In genomic region chr7:39609462-39610149, GRCh38 we compare ENCODE assay signal across 8 cellular contexts. TPM values are rescaled to one million over a fixed set of nuclear protein-coding genes. Genes with fewer than 3 reads are reported as not detected.
DNase-seq lines count a peak whose midpoint lies in the region; ATAC-seq and TF ChIP-seq lines count a peak whose summit lies in the region.

No MANE protein-coding gene starts in this region.

- BruUV-seq in mammary epithelial cell (replicated peaks; lab: Mats Ljungman, UMichigan) (TSS peak; percentile 10), Caco-2 (replicated peaks; lab: Mats Ljungman, UMichigan) (no TSS peak)

- POLR2A ChIA-PET in CD8-positive, alpha-beta memory T cell (lab: Charles Lee) = no interaction called here
- POLR2A ChIA-PET in Caco-2 (lab: Charles Lee) = no interaction called here

- CTCF ChIA-PET in CD8-positive, alpha-beta memory T cell (lab: Charles Lee) = interaction anchor here (0.7 to 2.0 kb wide), 4 partner anchors 20 to 136 kb away, joined by 3 to 7 read pairs (median 4); no protein-coding TSS in a partner anchor
- CTCF ChIA-PET in mammary epithelial cell (lab: Charles Lee; ENCODE audit: low non-redundant PET) = interaction anchor here (0.6 to 0.7 kb wide), 2 partner anchors 29 to 30 kb away, joined by 3 read pairs; no protein-coding TSS in a partner anchor
- CTCF ChIA-PET in Caco-2 (lab: Charles Lee) = no interaction called here

- H3K27me3 Mint-ChIP-seq in CD8-positive, alpha-beta memory T cell = peaks cover 30 to 58% of the 10 kb centered on the region in 2 donors
- no peaks in the 10 kb centered on the region for H3K27me3 Mint-ChIP-seq in Caco-2 (ENCODE audit: insufficient read depth, unreplicated experiment)

- H4K20me1 ChIP-seq in mammary epithelial cell (ENCODE audit: insufficient read depth, low read length) = no peaks in the 10 kb centered on the region

- H3K36me3 ChIP-seq in CD8-positive, alpha-beta memory T cell (ENCODE audit: insufficient read depth, low read length) = no peaks in the 10 kb centered on the region
- no peaks in the 10 kb centered on the region for H3K36me3 ChIP-seq in mammary epithelial cell (ENCODE audit: insufficient read depth, low read length)
- no peaks in the 10 kb centered on the region for H3K36me3 ChIP-seq in right lobe of liver
- H3K36me3 ChIP-seq in uterus = no peaks in the 10 kb centered on the region
- no peaks in the 10 kb centered on the region for H3K36me3 ChIP-seq in prostate gland
- H3K36me3 ChIP-seq in Caco-2 (ENCODE audit: control insufficient read depth, insufficient read depth, low read length) = no peaks in the 10 kb centered on the region

- peak overlapping the region in 1 of 8 donors; percentile 57 for H3K27ac Mint-ChIP-seq in CD8-positive, alpha-beta memory T cell
- no peak overlapping the region for H3K27ac Mint-ChIP-seq in Caco-2 (ENCODE audit: unreplicated experiment)

- H3K4me1 ChIP-seq in CD8-positive, alpha-beta memory T cell (ENCODE audit: insufficient read depth, low read length) = peaks cover 23% of the 10 kb centered on the region
- H3K4me1 ChIP-seq in mammary epithelial cell (ENCODE audit: insufficient read depth, low read length) (peaks cover 55% of the 10 kb centered on the region), right lobe of liver (no peaks in the 10 kb centered on the region), uterus (no peaks in the 10 kb centered on the region), prostate gland (replicated peaks) (no peaks in the 10 kb centered on the region), Caco-2 (no peaks in the 10 kb centered on the region)

- TF ChIP-seq CTCF in mammary epithelial cell (conservative IDR thresholded peaks at IDR 0.05 in 1 of 2, IDR thresholded peaks at IDR 0.05 in 1 of 2; ENCODE audit: extremely low read depth in 1 of 2, insufficient read depth in 1 of 2, low read depth in 1 of 2, low read length in 2 of 2) = no peak
- no peak for TF ChIP-seq CTCF in right lobe of liver (IDR thresholded peaks at IDR 0.05)
- TF ChIP-seq CTCF in uterus (IDR thresholded peaks at IDR 0.05) = no peak
- no peak for TF ChIP-seq CTCF in prostate gland (IDR thresholded peaks at IDR 0.05)
- TF ChIP-seq CTCF in Caco-2 (IDR thresholded peaks at IDR 0.05; ENCODE audit: insufficient read depth in 1 of 2, low read depth in 1 of 2, low read length in 1 of 2, severe bottlenecking in 1 of 2, unreplicated experiment in 1 of 2) = no peak

- intact Hi-C loops in mammary epithelial cell (cut with micrococcal nuclease) (loop anchor here (2.0 kb wide), 1 partner anchor 13 kb away; the partner anchor contains the start of gene RALA), right lobe of liver (cut with DNase I) (no loop called here), uterus (cut with DNase I; ENCODE audit: low total_unique reads) (no loop called here), prostate gland (cut with DNase I) (no loop called here), Caco-2 (cut with micrococcal nuclease; ENCODE audit: unreplicated experiment) (no loop called here)

- H3K79me2 ChIP-seq in mammary epithelial cell (ENCODE audit: insufficient read depth, low read length) = no peaks in the 10 kb centered on the region

- DNase-seq in CD8-positive, alpha-beta memory T cell = peak in 1 of 5 donors; percentile 24
- no peak for DNase-seq in mammary epithelial cell
- DNase-seq in right lobe of liver = peak in 1 of 3 donors; percentile 35
- DNase-seq in uterus = no peak
- no peak for DNase-seq in prostate gland (ENCODE audit: low spot score)
- DNase-seq in NCI-H1105 treated with DMSO at 0.1 percent for 48 hours (lab: John Stamatoyannopoulos, UW) = no peak
- DNase-seq in Caco-2 = no peak

- H3K4me1 Mint-ChIP-seq in CD8-positive, alpha-beta memory T cell = peaks cover 11 to 36% (median 25%) of the 10 kb centered on the region in 3 donors
- peaks cover 7% of the 10 kb centered on the region for H3K4me1 Mint-ChIP-seq in Caco-2 (ENCODE audit: low read depth, unreplicated experiment)

- H3K4me3 ChIP-seq in CD8-positive, alpha-beta memory T cell (ENCODE audit: low read length) = peak overlapping the region; percentile 24
- H3K4me3 ChIP-seq in mammary epithelial cell (replicated peaks in 1 of 3; ENCODE audit: insufficient read depth in 1 of 3, low read depth in 2 of 3, low read length in 3 of 3) (peak overlapping the region in 1 of 3 experiments; percentile 16), right lobe of liver (peak overlapping the region in 1 of 3 donors; percentile 22), uterus (no peak overlapping the region), prostate gland (peak overlapping the region in 1 of 2 donors; percentile 19), Caco-2 (ENCODE audit: low read depth, low read length) (no peak overlapping the region)

- no peaks in the 10 kb centered on the region for H3K27me3 ChIP-seq in CD8-positive, alpha-beta memory T cell (ENCODE audit: insufficient read depth, low read length, poor library complexity, severe bottlenecking)
- H3K27me3 ChIP-seq in mammary epithelial cell (ENCODE audit: insufficient read depth, low read length) (no peaks in the 10 kb centered on the region), right lobe of liver (no peaks in the 10 kb centered on the region), uterus (no peaks in the 10 kb centered on the region), prostate gland (replicated peaks; ENCODE audit: insufficient read depth) (no peaks in the 10 kb centered on the region), Caco-2 (replicated peaks; ENCODE audit: control insufficient read depth, insufficient read depth, low read length) (no peaks in the 10 kb centered on the region; the same call in 1 of the 2 replicates)

- ATAC-seq in HG03175 (IDR thresholded peaks at IDR 0.05; ENCODE audit: unreplicated experiment) (peak; percentile 40), right lobe of liver (peak; percentile 38 to 67 (median 64))

- H3K9me3 Mint-ChIP-seq in CD8-positive, alpha-beta memory T cell = no peaks in the 10 kb centered on the region
- H3K9me3 Mint-ChIP-seq in Caco-2 (ENCODE audit: unreplicated experiment) = no peaks in the 10 kb centered on the region

- peak overlapping the region; percentile 90 for H2AFZ ChIP-seq in mammary epithelial cell (ENCODE audit: low read depth, low read length)

- H3K9me3 ChIP-seq in CD8-positive, alpha-beta memory T cell (ENCODE audit: low read length) = no peaks in the 10 kb centered on the region
- H3K9me3 ChIP-seq in mammary epithelial cell (replicated peaks; ENCODE audit: insufficient read depth, low read length) = no peaks in the 10 kb centered on the region
- H3K9me3 ChIP-seq in right lobe of liver = no peaks in the 10 kb centered on the region
- no peaks in the 10 kb centered on the region for H3K9me3 ChIP-seq in uterus
- H3K9me3 ChIP-seq in prostate gland = no peaks in the 10 kb centered on the region
- no peaks in the 10 kb centered on the region for H3K9me3 ChIP-seq in Caco-2

- H3K4me3 Mint-ChIP-seq in CD8-positive, alpha-beta memory T cell = peak overlapping the region in 2 of 7 donors; percentile 20 to 41
- H3K4me3 Mint-ChIP-seq in Caco-2 (ENCODE audit: unreplicated experiment) = no peak overlapping the region

- H3K9ac ChIP-seq in mammary epithelial cell (ENCODE audit: insufficient read depth, low read length) = peak overlapping the region; percentile 31

- peaks cover 0 to 8% (median 2%) of the 10 kb centered on the region in 3 donors for H3K36me3 Mint-ChIP-seq in CD8-positive, alpha-beta memory T cell
- H3K36me3 Mint-ChIP-seq in Caco-2 (ENCODE audit: insufficient read depth, unreplicated experiment) = no peaks in the 10 kb centered on the region

- no peak for TF ChIP-seq POLR2A in right lobe of liver (IDR thresholded peaks at IDR 0.05)
- no peak for TF ChIP-seq POLR2A in uterus (IDR thresholded peaks at IDR 0.05)
- no peak for TF ChIP-seq POLR2A in prostate gland (IDR thresholded peaks at IDR 0.05)

- H3K27ac ChIP-seq in CD8-positive, alpha-beta memory T cell (ENCODE audit: low read depth, low read length) = no peak overlapping the region
- H3K27ac ChIP-seq in mammary epithelial cell (ENCODE audit: insufficient read depth, low read depth, low read length) (peak overlapping the region; percentile 75), right lobe of liver (peak overlapping the region; percentile 30 to 36 (median 30)), uterus (peak overlapping the region; percentile 21 to 30), prostate gland (no peak overlapping the region)

- in situ Hi-C loops in mammary epithelial cell (cut with MboI; ENCODE audit: low sequenced_read_pairs in 2 of 2) = no loop called here

- H3K4me2 ChIP-seq in mammary epithelial cell (ENCODE audit: insufficient read depth, low read depth, low read length) = peak overlapping the region; percentile 81

- dilution Hi-C loops in mammary epithelial cell (cut with HindIII; ENCODE audit: low sequenced_read_pairs) = no loop called here

- WGBS in mammary epithelial cell (ENCODE audit: low coverage, missing lambda C conversion rate) = 22% methylated on average over 10 of the region's 38 CpGs
- WGBS in right lobe of liver (ENCODE audit: insufficient coverage, low coverage, low lambda C conversion rate, missing lambda C conversion rate) = 19% methylated on average over 14 of the region's 38 CpGs
- 10% methylated on average over 38 of the region's 38 CpGs for WGBS in prostate gland

RNA-seq across cellular contexts. Expression of gene RALA, which starts 13.8 kb away (rescaled TPM):
- total RNA-seq in CD8-positive, alpha-beta memory T cell = 10 to 100 TPM; 32.9 to 33.0 TPM
- 38.6 TPM for polyA plus RNA-seq in CD8-positive, alpha-beta memory T cell
- total RNA-seq in mammary epithelial cell (10 to 100 TPM; 15.2 to 51.7 TPM), right lobe of liver (10 to 100 TPM in 5 of 6 experiments, 1 to 10 TPM in 1; 7.5 to 13.8 (median 12.4) TPM), uterus (10 to 100 TPM in 3 of 4 donors, 1 to 10 TPM in 1; 7.4 to 31.1 (median 17.6) TPM), prostate gland (10 to 100 TPM; 11.9 to 14.7 TPM), Caco-2 (2022) (41.7 and 43.5 TPM in 2 replicates)
- polyA plus RNA-seq in mammary epithelial cell = 25.5 TPM
- 39.3 TPM for polyA minus RNA-seq in mammary epithelial cell

RNA-seq across cellular contexts. Expression of gene YAE1, which starts 43.4 kb away (rescaled TPM):
- total RNA-seq in CD8-positive, alpha-beta memory T cell = 10 to 100 TPM; 13.4 to 14.2 TPM
- polyA plus RNA-seq in CD8-positive, alpha-beta memory T cell = 12.7 TPM
- total RNA-seq in mammary epithelial cell (10 to 100 TPM; 22.7 to 23.1 TPM), right lobe of liver (10 to 100 TPM in 1 of 6 experiments, 1 to 10 TPM in 5; 5.4 to 11.2 (median 7.4) TPM), uterus (10 to 100 TPM; 16.8 to 54.2 (median 41.7) TPM), prostate gland (10 to 100 TPM in 1 of 2 donors, 1 to 10 TPM in 1; 9.8 to 28.3 TPM), Caco-2 (2022) (22.4 and 22.7 TPM in 2 replicates)
- polyA plus RNA-seq in mammary epithelial cell = 19.6 TPM
- not detected for polyA minus RNA-seq in mammary epithelial cell

Comparison
In these comparisons a context has a peak if more than half of its experiments do, and no peak if none do; other contexts are left out.
1. H3K27ac ChIP-seq: peak in mammary epithelial cell (single experiment), right lobe of liver (3 of 3) and uterus (2 of 2); none in CD8-positive, alpha-beta memory T cell (single experiment) and prostate gland (0 of 2).